ENCODE assay signal across 1 cellular context in the genomic region with DNA sequence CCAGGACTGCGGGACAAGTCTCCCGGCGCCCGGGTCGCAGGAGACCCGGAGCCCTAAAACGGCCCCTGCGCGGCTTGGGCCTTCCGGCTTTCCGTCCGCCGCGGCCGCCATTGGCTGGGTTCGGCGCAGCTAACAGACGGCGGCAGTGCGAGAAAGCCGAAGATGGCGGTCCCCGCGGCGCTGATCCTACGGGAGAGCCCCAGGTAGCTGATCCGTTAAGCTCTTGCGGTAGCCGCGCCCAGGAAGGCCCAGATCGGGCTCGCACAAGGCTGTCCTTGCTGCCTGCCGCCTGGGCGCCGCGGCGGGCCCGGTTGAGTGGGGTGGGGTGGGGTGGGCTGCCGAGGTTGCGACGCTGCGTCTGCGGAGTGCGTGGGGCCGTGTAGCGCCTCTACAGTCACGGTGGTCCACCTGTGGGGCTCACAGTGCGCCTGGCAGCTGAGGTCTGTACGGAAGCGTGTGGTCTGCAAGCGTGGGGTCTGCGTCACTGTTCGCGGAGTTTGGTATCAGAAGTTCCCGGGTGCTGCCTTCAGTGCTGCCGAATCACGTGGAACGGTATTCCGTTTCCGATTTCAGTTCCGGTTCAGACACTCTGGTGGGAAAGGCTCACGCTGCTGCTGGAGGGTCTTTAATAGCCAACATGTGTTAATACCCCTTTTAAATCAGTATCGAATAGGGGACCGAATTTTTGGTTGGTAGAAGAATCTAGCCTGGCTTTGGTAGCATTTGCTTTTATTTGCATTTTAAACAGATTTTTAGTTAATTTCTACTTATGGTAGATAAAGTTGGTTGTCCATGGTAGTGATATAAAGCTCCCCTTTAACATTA.
TF ChIP-seq lines count a peak whose summit lies in the region.

TSS of gene COMMD10 (plus strand) at position 135 of the 825 bp plus-strand sequence.

TF ChIP-seq in HepG2, 621 proteins besides CTCF, POLR2A, EP300 and RAD21 (continued from another document and continues in another):
- TF ChIP-seq, protein P1, sequence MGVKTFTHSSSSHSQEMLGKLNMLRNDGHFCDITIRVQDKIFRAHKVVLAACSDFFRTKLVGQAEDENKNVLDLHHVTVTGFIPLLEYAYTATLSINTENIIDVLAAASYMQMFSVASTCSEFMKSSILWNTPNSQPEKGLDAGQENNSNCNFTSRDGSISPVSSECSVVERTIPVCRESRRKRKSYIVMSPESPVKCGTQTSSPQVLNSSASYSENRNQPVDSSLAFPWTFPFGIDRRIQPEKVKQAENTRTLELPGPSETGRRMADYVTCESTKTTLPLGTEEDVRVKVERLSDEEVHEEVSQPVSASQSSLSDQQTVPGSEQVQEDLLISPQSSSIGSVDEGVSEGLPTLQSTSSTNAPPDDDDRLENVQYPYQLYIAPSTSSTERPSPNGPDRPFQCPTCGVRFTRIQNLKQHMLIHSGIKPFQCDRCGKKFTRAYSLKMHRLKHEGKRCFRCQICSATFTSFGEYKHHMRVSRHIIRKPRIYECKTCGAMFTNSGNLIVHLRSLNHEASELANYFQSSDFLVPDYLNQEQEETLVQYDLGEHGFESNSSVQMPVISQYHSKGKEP (CRISPR knock-in tag; IDR thresholded peaks at IDR 0.05), result no peak; the same call in 1 of the 2 replicates
- TF ChIP-seq, protein P2, sequence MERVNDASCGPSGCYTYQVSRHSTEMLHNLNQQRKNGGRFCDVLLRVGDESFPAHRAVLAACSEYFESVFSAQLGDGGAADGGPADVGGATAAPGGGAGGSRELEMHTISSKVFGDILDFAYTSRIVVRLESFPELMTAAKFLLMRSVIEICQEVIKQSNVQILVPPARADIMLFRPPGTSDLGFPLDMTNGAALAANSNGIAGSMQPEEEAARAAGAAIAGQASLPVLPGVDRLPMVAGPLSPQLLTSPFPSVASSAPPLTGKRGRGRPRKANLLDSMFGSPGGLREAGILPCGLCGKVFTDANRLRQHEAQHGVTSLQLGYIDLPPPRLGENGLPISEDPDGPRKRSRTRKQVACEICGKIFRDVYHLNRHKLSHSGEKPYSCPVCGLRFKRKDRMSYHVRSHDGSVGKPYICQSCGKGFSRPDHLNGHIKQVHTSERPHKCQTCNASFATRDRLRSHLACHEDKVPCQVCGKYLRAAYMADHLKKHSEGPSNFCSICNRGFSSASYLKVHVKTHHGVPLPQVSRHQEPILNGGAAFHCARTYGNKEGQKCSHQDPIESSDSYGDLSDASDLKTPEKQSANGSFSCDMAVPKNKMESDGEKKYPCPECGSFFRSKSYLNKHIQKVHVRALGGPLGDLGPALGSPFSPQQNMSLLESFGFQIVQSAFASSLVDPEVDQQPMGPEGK (CRISPR knock-in tag; IDR thresholded peaks at IDR 0.05), result no peak
- TF ChIP-seq ATF7-NPFF (CRISPR knock-in tag; IDR thresholded peaks at IDR 0.05; ENCODE audit: low read depth), result no peak
- TF ChIP-seq MYC (CRISPR knock-in tag; IDR thresholded peaks at IDR 0.05; ENCODE audit: borderline replicate concordance), result peak; percentile 93
- TF ChIP-seq ESRRA (CRISPR knock-in tag; IDR thresholded peaks at IDR 0.05; ENCODE audit: low read depth), result no peak
- no peak; the same call in 1 of the 2 replicates for TF ChIP-seq ARNT2 (CRISPR knock-in tag; IDR thresholded peaks at IDR 0.05; ENCODE audit: low read depth)
- TF ChIP-seq JUND (CRISPR knock-in tag; IDR thresholded peaks at IDR 0.05), result no peak
- no peak for TF ChIP-seq ZFP82 (CRISPR knock-in tag; IDR thresholded peaks at IDR 0.05; ENCODE audit: borderline replicate concordance)
- TF ChIP-seq GABPA (IDR thresholded peaks at IDR 0.05; ENCODE audit: low read depth, low read length), result peak; percentile 66
- TF ChIP-seq GABPA (CRISPR knock-in tag; IDR thresholded peaks at IDR 0.05; ENCODE audit: low read depth), result peak; percentile 90
- TF ChIP-seq ZNF724P (CRISPR knock-in tag; IDR thresholded peaks at IDR 0.05; ENCODE audit: borderline replicate concordance), result peak; percentile 75; the same call in 1 of the 2 replicates
- TF ChIP-seq THRA (CRISPR knock-in tag; IDR thresholded peaks at IDR 0.05; ENCODE audit: borderline replicate concordance), result no peak
- peak; percentile 65; the same call in 1 of the 2 replicates for TF ChIP-seq ARNTL (CRISPR knock-in tag; IDR thresholded peaks at IDR 0.05)
- no peak for TF ChIP-seq GPN1 (CRISPR knock-in tag; IDR thresholded peaks at IDR 0.05; ENCODE audit: borderline replicate concordance)
- TF ChIP-seq POGZ (CRISPR knock-in tag; IDR thresholded peaks at IDR 0.05), result peak; percentile 84
- no peak for TF ChIP-seq SP5 (CRISPR knock-in tag; IDR thresholded peaks at IDR 0.05; ENCODE audit: borderline replicate concordance, low read depth)
- no peak for TF ChIP-seq ZNF775 (CRISPR knock-in tag; IDR thresholded peaks at IDR 0.05; ENCODE audit: borderline replicate concordance)
- TF ChIP-seq ZNF574 (CRISPR knock-in tag; IDR thresholded peaks at IDR 0.05), result peak; percentile 91
- TF ChIP-seq ZSCAN9 (CRISPR knock-in tag; IDR thresholded peaks at IDR 0.05; ENCODE audit: borderline replicate concordance), result peak; percentile 35; the same call in 1 of the 2 replicates
- TF ChIP-seq ZNF572 (CRISPR knock-in tag; IDR thresholded peaks at IDR 0.05), result 0 out of 2 replicates have a peak, but pooled peaks have one; percentile 16
- no peak for TF ChIP-seq PTBP1 (IDR thresholded peaks at IDR 0.05; ENCODE audit: low read depth, low read length, poor library complexity, severe bottlenecking)
- peak; percentile 84; the same call in 1 of the 2 replicates for TF ChIP-seq STAT6 (CRISPR knock-in tag; IDR thresholded peaks at IDR 0.05; ENCODE audit: borderline replicate concordance)
- TF ChIP-seq FOXK2 (IDR thresholded peaks at IDR 0.05), result no peak
- no peak for TF ChIP-seq FOXO1 (CRISPR knock-in tag; IDR thresholded peaks at IDR 0.05)
- TF ChIP-seq POLR2G (IDR thresholded peaks at IDR 0.05; ENCODE audit: low read depth, low read length), result peak; percentile 84
- TF ChIP-seq SOX6 (IDR thresholded peaks at IDR 0.05), result no peak
- TF ChIP-seq SOX6 (CRISPR knock-in tag; IDR thresholded peaks at IDR 0.05), result peak; percentile 29; the same call in 1 of the 2 replicates
- TF ChIP-seq STAT5B (CRISPR knock-in tag; IDR thresholded peaks at IDR 0.05), result no peak
- TF ChIP-seq ISL2 (CRISPR knock-in tag; IDR thresholded peaks at IDR 0.05), result no peak; the same call in 1 of the 2 replicates
- TF ChIP-seq MTERF4 (CRISPR knock-in tag; IDR thresholded peaks at IDR 0.05), result no peak
- TF ChIP-seq, protein P3, sequence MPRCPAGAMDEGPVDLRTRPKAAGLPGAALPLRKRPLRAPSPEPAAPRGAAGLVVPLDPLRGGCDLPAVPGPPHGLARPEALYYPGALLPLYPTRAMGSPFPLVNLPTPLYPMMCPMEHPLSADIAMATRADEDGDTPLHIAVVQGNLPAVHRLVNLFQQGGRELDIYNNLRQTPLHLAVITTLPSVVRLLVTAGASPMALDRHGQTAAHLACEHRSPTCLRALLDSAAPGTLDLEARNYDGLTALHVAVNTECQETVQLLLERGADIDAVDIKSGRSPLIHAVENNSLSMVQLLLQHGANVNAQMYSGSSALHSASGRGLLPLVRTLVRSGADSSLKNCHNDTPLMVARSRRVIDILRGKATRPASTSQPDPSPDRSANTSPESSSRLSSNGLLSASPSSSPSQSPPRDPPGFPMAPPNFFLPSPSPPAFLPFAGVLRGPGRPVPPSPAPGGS (CRISPR knock-in tag; IDR thresholded peaks at IDR 0.05), result peak; percentile 57; the same call in 1 of the 2 replicates
- TF ChIP-seq ZNF33B (CRISPR knock-in tag; IDR thresholded peaks at IDR 0.05), result 0 out of 2 replicates have a peak, but pooled peaks have one; percentile 68
- no peak for TF ChIP-seq HDAC6 (IDR thresholded peaks at IDR 0.05; ENCODE audit: low read depth, low read length)
- TF ChIP-seq FUBP1 (CRISPR knock-in tag; IDR thresholded peaks at IDR 0.05; ENCODE audit: borderline replicate concordance), result no peak
- TF ChIP-seq BRF2 (CRISPR knock-in tag; IDR thresholded peaks at IDR 0.05), result peak; percentile 34; the same call in 1 of the 2 replicates
- no peak for TF ChIP-seq ARNT (IDR thresholded peaks at IDR 0.05)
- TF ChIP-seq ZNF562 (CRISPR knock-in tag; IDR thresholded peaks at IDR 0.05; ENCODE audit: borderline replicate concordance), result no peak
- TF ChIP-seq TEAD2 (CRISPR knock-in tag; IDR thresholded peaks at IDR 0.05), result peak; percentile 65; the same call in 1 of the 2 replicates
- TF ChIP-seq THAP11 (CRISPR knock-in tag; IDR thresholded peaks at IDR 0.05), result peak; percentile 82
- no peak for TF ChIP-seq ZNF7 (CRISPR knock-in tag; IDR thresholded peaks at IDR 0.05)
- TF ChIP-seq SRY (CRISPR knock-in tag; IDR thresholded peaks at IDR 0.05), result peak; percentile 96
- peak; percentile 62; the same call in 1 of the 2 replicates for TF ChIP-seq KDM3A (CRISPR knock-in tag; IDR thresholded peaks at IDR 0.05; ENCODE audit: low read depth)
- TF ChIP-seq ZKSCAN5 (CRISPR knock-in tag; IDR thresholded peaks at IDR 0.05), result no peak
- TF ChIP-seq GTF2F1 (IDR thresholded peaks at IDR 0.05; ENCODE audit: low read length), result no peak
